Comparison of ENCODE assay signal across 8 cellular contexts in the genomic region with DNA sequence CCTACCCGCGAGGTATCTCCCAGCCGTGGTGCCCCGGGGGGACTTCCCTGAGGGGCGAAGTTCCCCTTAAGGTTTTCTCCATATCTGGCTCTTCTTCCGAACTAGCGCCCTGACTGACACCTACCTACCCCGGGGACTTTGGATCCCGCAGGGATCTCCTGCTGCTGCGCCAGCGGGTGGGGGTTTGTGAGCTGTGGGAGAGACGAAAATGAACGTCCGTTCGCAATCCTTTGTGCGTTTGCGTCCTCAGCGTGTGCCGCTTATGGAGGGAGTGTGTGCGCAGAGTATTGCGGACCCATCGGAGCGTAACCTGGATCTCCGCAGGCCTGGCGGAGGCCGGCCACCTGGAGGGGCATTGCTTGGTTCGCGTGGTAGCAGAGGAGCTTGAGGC. TPM values are rescaled to one million over a fixed set of nuclear protein-coding genes. Genes with fewer than 3 reads are reported as not detected.
DNase-seq lines count a peak whose midpoint lies in the region; ATAC-seq and TF ChIP-seq lines count a peak whose summit lies in the region.

No MANE protein-coding gene starts in this region.

- no peak for TF ChIP-seq CTCF in Calu3 (IDR thresholded peaks at IDR 0.05; ENCODE audit: unreplicated experiment)

- H3K4me3 Mint-ChIP-seq in Calu3 (ENCODE audit: low read depth, unreplicated experiment) (peak overlapping the region; percentile 97), T-cell (peak overlapping the region; percentile 96 to 99 (median 98)), memory B cell (peak overlapping the region; percentile 99)

- peak overlapping the region; percentile 69 for H3K27ac ChIP-seq in effector memory CD4-positive, alpha-beta T cell (ENCODE audit: insufficient read depth, low read length, poor library complexity, severe bottlenecking)
- peak overlapping the region; percentile 65 for H3K27ac ChIP-seq in subcutaneous abdominal adipose tissue (ENCODE audit: low read depth, low read length)

- ATAC-seq in GM21367 (IDR thresholded peaks at IDR 0.05; ENCODE audit: unreplicated experiment) (peak; percentile 20), T-cell (replicated peaks in 1 of 4) (peak; percentile 14 to 35 (median 33)), memory B cell (ENCODE audit: low read depth) (no peak), HG02885 (IDR thresholded peaks at IDR 0.05; ENCODE audit: poor library complexity, unreplicated experiment) (no peak)

- no peaks in the 10 kb centered on the region for H3K4me1 Mint-ChIP-seq in Calu3 (ENCODE audit: low read depth, unreplicated experiment)
- peaks cover 50 to 60% (median 52%) of the 10 kb centered on the region in 3 donors for H3K4me1 Mint-ChIP-seq in T-cell
- peaks cover 11% of the 10 kb centered on the region for H3K4me1 Mint-ChIP-seq in memory B cell

- H3K36me3 Mint-ChIP-seq in Calu3 (ENCODE audit: insufficient read depth, unreplicated experiment) (peaks cover 28% of the 10 kb centered on the region), T-cell (peaks cover 8% of the 10 kb centered on the region), memory B cell (peaks cover 3% of the 10 kb centered on the region)

- H3K36me3 ChIP-seq in effector memory CD4-positive, alpha-beta T cell (ENCODE audit: control insufficient read depth, insufficient read depth, low read length) = peaks cover 8% of the 10 kb centered on the region
- H3K36me3 ChIP-seq in subcutaneous abdominal adipose tissue (ENCODE audit: control insufficient read depth in 5 of 5, insufficient read depth in 5 of 5, low read length in 5 of 5) = peaks cover 0 to 14% (median 7%) of the 10 kb centered on the region in 5 donors

- peaks cover 7% of the 10 kb centered on the region for H3K4me1 ChIP-seq in effector memory CD4-positive, alpha-beta T cell (ENCODE audit: control insufficient read depth, insufficient read depth, low read length, poor library complexity, severe bottlenecking)
- H3K4me1 ChIP-seq in subcutaneous abdominal adipose tissue (ENCODE audit: control insufficient read depth in 5 of 5, insufficient read depth in 5 of 5, low read length in 5 of 5) = peaks cover 0 to 28% (median 17%) of the 10 kb centered on the region in 5 donors

- H3K9ac ChIP-seq in subcutaneous abdominal adipose tissue (ENCODE audit: low read length in 5 of 5) = peak overlapping the region; percentile 87 to 98 (median 94)

- H3K9me3 Mint-ChIP-seq in Calu3 (ENCODE audit: low read depth, unreplicated experiment) = no peaks in the 10 kb centered on the region
- no peaks in the 10 kb centered on the region for H3K9me3 Mint-ChIP-seq in T-cell
- H3K9me3 Mint-ChIP-seq in memory B cell = no peaks in the 10 kb centered on the region

- no peaks in the 10 kb centered on the region for H3K27me3 ChIP-seq in effector memory CD4-positive, alpha-beta T cell (replicated peaks; ENCODE audit: control insufficient read depth, insufficient read depth, low read length, poor library complexity, severe bottlenecking)
- no peaks in the 10 kb centered on the region for H3K27me3 ChIP-seq in subcutaneous abdominal adipose tissue (ENCODE audit: control insufficient read depth in 5 of 5, insufficient read depth in 4 of 5, low read length in 5 of 5)

- no peaks in the 10 kb centered on the region for H3K9me3 ChIP-seq in effector memory CD4-positive, alpha-beta T cell (ENCODE audit: control insufficient read depth, low read length)
- H3K9me3 ChIP-seq in subcutaneous abdominal adipose tissue (ENCODE audit: control insufficient read depth in 5 of 5, low read length in 5 of 5) = no peaks in the 10 kb centered on the region

- H3K27ac Mint-ChIP-seq in Calu3 (ENCODE audit: unreplicated experiment) = peak overlapping the region; percentile 89
- H3K27ac Mint-ChIP-seq in T-cell = peak overlapping the region; percentile 86
- peak overlapping the region; percentile 95 for H3K27ac Mint-ChIP-seq in memory B cell

- CTCF ChIA-PET in Calu3 (lab: Charles Lee) = interaction anchor here (1.2 kb wide), 1 partner anchor 19 kb away, joined by 3 read pairs; no protein-coding TSS in a partner anchor
- CTCF ChIA-PET in T-cell (lab: Charles Lee) = no interaction called here

- peak; percentile 54 for DNase-seq in Calu3
- peak; percentile 23 for DNase-seq in HuH-7.5 (ENCODE audit: low spot score)
- peak in 11 of 34 experiments; percentile 0 to 22 (median 5) for DNase-seq in T-cell
- peak in 1 of 3 donors; percentile 1 for DNase-seq in effector memory CD4-positive, alpha-beta T cell
- DNase-seq in memory B cell (ENCODE audit: low spot score in 2 of 2) = no peak

- no TSS peak for BruUV-seq in Calu3 (replicated peaks; lab: Mats Ljungman, UMichigan)

- POLR2A ChIA-PET in T-cell (lab: Charles Lee) = no interaction called here

- H3K27me3 Mint-ChIP-seq in Calu3 (ENCODE audit: unreplicated experiment) (no peaks in the 10 kb centered on the region), T-cell (no peaks in the 10 kb centered on the region), memory B cell (no peaks in the 10 kb centered on the region)

- peak overlapping the region; percentile 73 for H3K4me3 ChIP-seq in effector memory CD4-positive, alpha-beta T cell (ENCODE audit: insufficient read depth, low read depth, low read length, poor library complexity, severe bottlenecking)
- H3K4me3 ChIP-seq in subcutaneous abdominal adipose tissue (ENCODE audit: low read depth in 1 of 5, low read length in 5 of 5) = peak overlapping the region; percentile 92 to 100 (median 99)

- intact Hi-C loops in Calu3 (cut with micrococcal nuclease; ENCODE audit: unreplicated experiment) = loop anchor here (5.0 kb wide), 1 partner anchor 62 kb away; the partner anchor contains the start of gene UBE2Q2

RNA-seq across cellular contexts. Expression of gene FBXO22, which starts 0.6 kb away (rescaled TPM):
- total RNA-seq in Calu3 (2022) (49.2 and 49.5 TPM in 2 replicates), T-cell (10 to 100 TPM in 4 of 5 donors, 1 to 10 TPM in 1; 9.9 to 26.1 (median 23.7) TPM)

Comparison
In these comparisons a context has a peak if more than half of its experiments do, and no peak if none do; other contexts are left out.
1. DNase-seq: peak in Calu3 (single experiment) and HuH-7.5 (single experiment); none in memory B cell (0 of 2).
2. ATAC-seq: peak in GM21367 (single experiment) and T-cell (4 of 4); none in memory B cell (single experiment) and HG02885 (single experiment).
3. Peak in every context shown above with its lines, with median percentiles within 50 percentile points of each other: H3K27ac Mint-ChIP-seq and H3K4me3 Mint-ChIP-seq.